In genomic region chr5:37900692-37901091, GRCh38 we compare ENCODE assay signal across 9 cellular contexts.
DNase-seq lines count a peak whose midpoint lies in the region; ATAC-seq, FAIRE-seq and TF ChIP-seq lines count a peak whose summit lies in the region.
"Had no signal": no experiment of that assay in that cellular context is flagged by ENCODE, and none has a peak within 500 bp of the region (broad histone marks: within the 10 kb centered on the region; RNA-seq: fewer than 3 reads in every experiment).

No MANE protein-coding gene starts in this region.

- CTCF ChIA-PET in GM10248 (lab: Yijun Ruan, JAX): interaction anchor here (0.9 kb wide), 1 partner anchor 16 kb away, joined by 3 read pairs; no protein-coding TSS in a partner anchor

- peak; percentile 26 for TF ChIP-seq CTCF in bronchial epithelial cell (IDR thresholded peaks at IDR 0.05; ENCODE audit: insufficient read depth, low read length, severe bottlenecking)
- peak; percentile 33 for TF ChIP-seq CTCF in liver (IDR thresholded peaks at IDR 0.05; ENCODE audit: low read depth, low read length, missing input control)
- no peak for TF ChIP-seq CTCF in spleen (IDR thresholded peaks at IDR 0.05 in 8 of 11, conservative IDR thresholded peaks at IDR 0.05 in 3 of 11)
- no peak for TF ChIP-seq CTCF in GM10248 (IDR thresholded peaks at IDR 0.05; ENCODE audit: control extremely low read depth, extremely low read depth, low read depth, missing control alignments)

- H3K4me3 ChIP-seq in bronchial epithelial cell (ENCODE audit: low read depth, low read length) (no peak overlapping the region), liver (ENCODE audit: low read depth in 1 of 3, low read length in 3 of 3) (no peak overlapping the region), spleen (no peak overlapping the region)

- DNase-seq in COR-L47 (lab: John Stamatoyannopoulos, UW) (peak; percentile 13), HTR-8/SVneo (ENCODE audit: insufficient read length, low spot score) (peak; percentile 43), bronchial epithelial cell (ENCODE audit: low read depth) (peak; percentile 31), spleen (no peak), GM10248 (ENCODE audit: extremely low spot score) (no peak)
- DNase-seq: NCI-H1436 had no signal

- H3K9me3 ChIP-seq in liver (ENCODE audit: control insufficient read depth in 4 of 4, low read length in 3 of 4) (no peaks in the 10 kb centered on the region), spleen (peaks cover 0 to 2% (median 0%) of the 10 kb centered on the region in 8 donors)

- no peak for TF ChIP-seq POLR2A in spleen (IDR thresholded peaks at IDR 0.05)

- no peak overlapping the region for H3K27ac ChIP-seq in liver (ENCODE audit: low read depth in 1 of 2, low read length in 2 of 2)
- H3K27ac ChIP-seq in spleen: no peak overlapping the region

- 0% methylated on average over 1 of the region's 1 CpG for WGBS in liver
- WGBS in spleen, 5 donors: 0 to 17% (median 7%) methylated on average over 1 of the region's 1 CpG

- FAIRE-seq in HTR-8/SVneo (lab: Jason Lieb, UNC) (peak; percentile 49), bronchial epithelial cell (lab: Jason Lieb, UNC) (no peak)

- intact Hi-C loops in spleen (cut with DNase I; ENCODE audit: low total_unique reads): no loop called here

- H3K27me3 ChIP-seq in bronchial epithelial cell (ENCODE audit: control insufficient read depth, insufficient read depth, low read length): no peaks in the 10 kb centered on the region
- no peaks in the 10 kb centered on the region for H3K27me3 ChIP-seq in liver (ENCODE audit: control insufficient read depth in 4 of 4, insufficient read depth in 4 of 4, low read length in 3 of 4)
- H3K27me3 ChIP-seq in spleen (replicated peaks in 1 of 7): no peaks in the 10 kb centered on the region

- no peaks in the 10 kb centered on the region for H3K4me1 ChIP-seq in liver (ENCODE audit: control insufficient read depth in 4 of 4, insufficient read depth in 4 of 4, low read length in 3 of 4)
- no peaks in the 10 kb centered on the region for H3K4me1 ChIP-seq in spleen

- POLR2A ChIA-PET in GM10248 (lab: Yijun Ruan, JAX): no interaction called here

- H3K9ac ChIP-seq in liver (ENCODE audit: low read depth in 1 of 2, low read length in 2 of 2): no peak overlapping the region

- TF ChIP-seq RAD21 in liver (IDR thresholded peaks at IDR 0.05): peak; percentile 61 to 72

- ATAC-seq in HG02678 (IDR thresholded peaks at IDR 0.05; ENCODE audit: unreplicated experiment) (no peak), GM19324 (IDR thresholded peaks at IDR 0.05; ENCODE audit: low FRiP score, unreplicated experiment) (no peak)

- no peaks in the 10 kb centered on the region for H3K36me3 ChIP-seq in bronchial epithelial cell (ENCODE audit: control insufficient read depth, insufficient read depth, low read length)
- no peaks in the 10 kb centered on the region for H3K36me3 ChIP-seq in liver (ENCODE audit: control insufficient read depth in 4 of 4, insufficient read depth in 3 of 4, low read depth in 1 of 4, low read length in 3 of 4)
- no peaks in the 10 kb centered on the region for H3K36me3 ChIP-seq in spleen

TF ChIP-seq in liver, 16 proteins besides CTCF, POLR2A, EP300 and RAD21:
- no peak for TF ChIP-seq HNF4G (IDR thresholded peaks at IDR 0.05)
- TF ChIP-seq SP1 (IDR thresholded peaks at IDR 0.05): no peak
- TF ChIP-seq NR2F2 (IDR thresholded peaks at IDR 0.05): peak; percentile 54
- peak in 1 of 2 donors; percentile 24 for TF ChIP-seq RXRA (IDR thresholded peaks at IDR 0.05)
- no peak for TF ChIP-seq FOXA2 (IDR thresholded peaks at IDR 0.05)
- no peak for TF ChIP-seq TAF1 (conservative IDR thresholded peaks at IDR 0.05)

Comparison
In these comparisons a context has a peak if more than half of its experiments do, and no peak if none do; other contexts are left out.
1. DNase-seq: peak in COR-L47 (single experiment), HTR-8/SVneo (single experiment) and bronchial epithelial cell (single experiment); none in spleen (single experiment) and GM10248 (single experiment).
2. CTCF ChIP-seq: peak in bronchial epithelial cell (single experiment) and liver (single experiment); none in spleen (0 of 11) and GM10248 (single experiment).